In the genomic region with DNA sequence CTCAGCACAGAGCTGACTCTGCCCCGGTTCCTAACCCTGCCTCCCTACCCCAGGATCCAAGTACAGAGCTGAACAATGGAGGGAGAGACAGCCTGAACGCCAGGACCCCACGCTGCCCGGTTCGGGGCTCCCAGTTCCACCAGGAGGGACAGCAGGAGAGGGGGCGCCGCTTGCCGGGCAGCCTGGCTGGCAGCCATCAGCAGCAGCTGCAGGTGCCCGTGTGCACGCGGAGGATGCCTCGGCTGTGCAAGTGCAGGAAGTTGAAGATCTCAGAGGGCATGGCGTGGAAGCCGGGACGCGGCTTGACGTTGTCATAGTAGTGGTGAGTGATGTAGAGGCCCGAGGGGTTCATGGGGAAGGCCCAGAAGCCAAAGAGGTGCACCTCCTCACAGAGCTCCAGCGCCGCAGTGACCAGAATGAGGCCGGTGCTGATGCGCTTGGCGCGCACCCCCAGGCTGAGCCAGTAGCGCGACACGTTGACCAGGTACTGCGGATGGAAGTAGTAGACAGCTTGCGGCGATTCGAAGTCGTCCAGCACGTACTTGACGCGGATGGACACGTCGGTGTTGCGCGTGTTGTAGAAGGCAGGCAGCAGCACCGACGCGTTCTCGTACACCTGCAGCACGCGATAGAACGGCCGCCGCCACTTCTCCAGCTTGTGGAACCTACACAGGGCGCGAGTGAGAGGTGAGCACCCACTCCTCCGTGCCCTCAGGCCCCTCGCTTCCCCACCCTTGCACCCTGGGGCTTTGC, we compare ENCODE assay signal across 37 cellular contexts. TPM values are rescaled to one million over a fixed set of nuclear protein-coding genes. Genes with fewer than 3 reads are reported as not detected.
"Had no signal": no experiment of that assay in that cellular context is flagged by ENCODE, and none has a peak within 500 bp of the region (broad histone marks: within the 10 kb centered on the region; RNA-seq: fewer than 3 reads in every experiment).

No MANE protein-coding gene starts in this region.

- H3K9ac ChIP-seq: parathyroid adenoma had no signal

- H3K4me2 ChIP-seq: smooth muscle cell had no signal

- DNase-seq: dermis blood vessel endothelial cell; effector memory CD4-positive, alpha-beta T cell; foreskin keratinocyte; glutamatergic neuron; heart right ventricle; hippocampal formation; kidney glomerular epithelial cell; mesenchymal stem cell; mucosa of descending colon; naive B cell; stimulated activated CD4-positive, alpha-beta T cell treated with anti-CD3 and anti-CD28 coated beads, Interleukin-12 subunit alpha, Interleukin-12 subunit beta, amount 100 ng/mL, for 4 hours; stimulated activated CD4-positive, alpha-beta T cell treated with anti-CD3 and anti-CD28 coated beads, Interleukin-1b, Interleukin-23, amount 100 ng/mL, for 48 hours; stimulated activated CD4-positive, alpha-beta T cell treated with anti-CD3 and anti-CD28 coated beads, Interleukin-4, amount 100 ng/mL, for 24 hours; stimulated activated naive CD4-positive, alpha-beta T cell treated with Interleukin-2 at 50 U/mL for 16 hours; uterus had no signal

- FAIRE-seq: endothelial cell of umbilical vein, islet of Langerhans had no signal

- H3K27ac ChIP-seq: coronary artery, esophagus muscularis mucosa, foreskin keratinocyte, gastroesophageal sphincter, heart right ventricle, parathyroid adenoma, right atrium auricular region, thoracic aorta, tibial nerve, upper lobe of left lung, uterus had no signal

- H3K36me3 ChIP-seq: esophagus muscularis mucosa, gastroesophageal sphincter, heart right ventricle, right atrium auricular region, thoracic aorta, tibial nerve, upper lobe of left lung, uterus had no signal

- H2AFZ ChIP-seq: parathyroid adenoma had no signal

- H3K4me3 ChIP-seq: coronary artery, esophagus muscularis mucosa, gastroesophageal sphincter, heart right ventricle, mucosa of descending colon, right atrium auricular region, smooth muscle cell, thoracic aorta, tibial nerve, upper lobe of left lung, uterus had no signal

- H3K4me3 Mint-ChIP-seq: mesothelial cell of epicardium; naive B cell; natural killer cell treated with Interleukin-12 subunit alpha and Interleukin-12 subunit beta and Interleukin-15 and Interleukin-18, amount 100 ng/mL, for 72 hours; neural crest cell; stimulated activated effector memory CD8-positive, alpha-beta T cell treated with anti-CD3 and anti-CD28 coated beads, Interleukin-12 subunit alpha, Interleukin-12 subunit beta, amount 100 ng/mL, for 72 hours had no signal

- H3K4me1 Mint-ChIP-seq: mesothelial cell of epicardium; stimulated activated effector memory CD8-positive, alpha-beta T cell treated with anti-CD3 and anti-CD28 coated beads, Interleukin-12 subunit alpha, Interleukin-12 subunit beta, amount 100 ng/mL, for 72 hours had no signal

- H3K9me3 Mint-ChIP-seq: mesothelial cell of epicardium; naive B cell; natural killer cell treated with Interleukin-12 subunit alpha and Interleukin-12 subunit beta and Interleukin-15 and Interleukin-18, amount 100 ng/mL, for 72 hours; neural crest cell; stimulated activated effector memory CD8-positive, alpha-beta T cell treated with anti-CD3 and anti-CD28 coated beads, Interleukin-12 subunit alpha, Interleukin-12 subunit beta, amount 100 ng/mL, for 72 hours had no signal

- H3K27me3 ChIP-seq: esophagus muscularis mucosa, foreskin keratinocyte, gastroesophageal sphincter, right atrium auricular region, tibial nerve, upper lobe of left lung, uterus had no signal

- ATAC-seq: foreskin keratinocyte; gastroesophageal sphincter; mucosa of descending colon; sciatic nerve; stimulated activated effector memory CD8-positive, alpha-beta T cell treated with anti-CD3 and anti-CD28 coated beads, Interleukin-12 subunit alpha, Interleukin-12 subunit beta, amount 100 ng/mL, for 72 hours had no signal

- H3K4me1 ChIP-seq: esophagus muscularis mucosa, foreskin keratinocyte, gastroesophageal sphincter, tibial nerve, upper lobe of left lung, uterus had no signal

- H3K36me3 Mint-ChIP-seq: mesothelial cell of epicardium; naive B cell; natural killer cell treated with Interleukin-12 subunit alpha and Interleukin-12 subunit beta and Interleukin-15 and Interleukin-18, amount 100 ng/mL, for 72 hours; stimulated activated effector memory CD8-positive, alpha-beta T cell treated with anti-CD3 and anti-CD28 coated beads, Interleukin-12 subunit alpha, Interleukin-12 subunit beta, amount 100 ng/mL, for 72 hours had no signal

- H3K27ac Mint-ChIP-seq: mesothelial cell of epicardium; natural killer cell treated with Interleukin-12 subunit alpha and Interleukin-12 subunit beta and Interleukin-15 and Interleukin-18, amount 100 ng/mL, for 72 hours; progenitor cell of endocrine pancreas; stimulated activated effector memory CD8-positive, alpha-beta T cell treated with anti-CD3 and anti-CD28 coated beads, Interleukin-12 subunit alpha, Interleukin-12 subunit beta, amount 100 ng/mL, for 72 hours had no signal

- H3K9me3 ChIP-seq: esophagus muscularis mucosa, gastroesophageal sphincter, heart right ventricle, mucosa of descending colon, right atrium auricular region, thoracic aorta, tibial nerve, upper lobe of left lung, uterus had no signal

RNA-seq across cellular contexts. Expression of gene LOXHD1, which starts 23.0 kb away (rescaled TPM):
- total RNA-seq: endothelial cell of umbilical vein; epithelial cell of proximal tubule; fibroblast of lung; foreskin keratinocyte; lung microvascular endothelial cell; natural killer cell treated with Interleukin-12 subunit alpha and Interleukin-12 subunit beta and Interleukin-15 and Interleukin-18, amount 100 ng/mL, for 72 hours; neural crest cell; osteoblast; smooth muscle cell had no signal
- polyA plus RNA-seq: endothelial cell of umbilical vein, fibroblast of lung, foreskin keratinocyte, liver, smooth muscle cell had no signal
